In genomic region chr2:101400516-101401315, GRCh38 we compare ENCODE assay signal across 24 cellular contexts. TPM values are rescaled to one million over a fixed set of nuclear protein-coding genes. Genes with fewer than 3 reads are reported as not detected.
A peak's percentile ranks its signal among the peaks of the same experiment; 100 is the strongest.
DNase-seq lines count a peak whose midpoint lies in the region; ATAC-seq and TF ChIP-seq lines count a peak whose summit lies in the region.
"Had no signal": no experiment of that assay in that cellular context is flagged by ENCODE, and none has a peak within 500 bp of the region (broad histone marks: within the 10 kb centered on the region; RNA-seq: fewer than 3 reads in every experiment).

No MANE protein-coding gene starts in this region.

- H3K14ac ChIP-seq in mesenchymal stem cell (ENCODE audit: low read length in 2 of 2) = no peak overlapping the region

- H4K91ac ChIP-seq in mesenchymal stem cell (ENCODE audit: low read length) = peak overlapping the region; percentile 43

- H3K27ac Mint-ChIP-seq in activated B cell treated with CpG ODN at 0.5 μM for 24 hours = peak overlapping the region; percentile 84
- H3K27ac Mint-ChIP-seq: activated naive CD4-positive, alpha-beta T cell treated with anti-CD3 and anti-CD28 coated beads, Interleukin-2, amount 10 ng/mL, durations not matched to agents 7 days and 5 days; activated T-cell treated with anti-CD3 and anti-CD28 coated beads, Interleukin-2, amount 50 U/mL, for 72 hours; immature natural killer cell; progenitor cell of endocrine pancreas had no signal

- peak overlapping the region; percentile 80 to 91 (median 86) for H3K4me2 ChIP-seq in BLaER1 treated with 17β-estradiol and CSF1 and Interleukin-3, amounts not matched to agents 10 nM and 100 nM
- H3K4me2 ChIP-seq in mesenchymal stem cell (ENCODE audit: low read length, poor library complexity, severe bottlenecking) = no peak overlapping the region

- H4K8ac ChIP-seq in mesenchymal stem cell (ENCODE audit: low read length) = no peak overlapping the region

- peak overlapping the region in 9 of 11 experiments; percentile 7 to 72 (median 53); a peak in 16 of 22 replicates for H3K9ac ChIP-seq in BLaER1 treated with 17β-estradiol and CSF1 and Interleukin-3, amounts not matched to agents 10 nM and 100 nM
- H3K9ac ChIP-seq in mesenchymal stem cell (ENCODE audit: low read length) = no peak overlapping the region

- POLR2A ChIA-PET in activated B cell treated with CpG ODN at 0.5 μM for 24 hours (lab: Charles Lee) = interaction anchor here (0.6 to 2.3 kb wide), 4 partner anchors 13 to 319 kb away, joined by 4 to 15 read pairs (median 6); partner anchors contain the start of genes CREG2 and RNF149

- peak; percentile 41 for ATAC-seq in activated B cell treated with CpG ODN at 0.5 μM for 24 hours (ENCODE audit: low read depth)
- ATAC-seq in GM19395 (IDR thresholded peaks at IDR 0.05; ENCODE audit: unreplicated experiment) = no peak
- ATAC-seq in GM18511 (IDR thresholded peaks at IDR 0.05; ENCODE audit: unreplicated experiment) = no peak
- ATAC-seq: activated T-cell treated with anti-CD3 and anti-CD28 coated beads, Interleukin-2, amount 50 U/mL, for 72 hours had no signal

- H3K4me3 ChIP-seq in BLaER1 treated with 17β-estradiol and CSF1 and Interleukin-3, amounts not matched to agents 10 nM and 100 nM = peak overlapping the region in 5 of 10 experiments; percentile 2 to 31 (median 7); a peak in 6 of 20 replicates
- no peak overlapping the region for H3K4me3 ChIP-seq in mesenchymal stem cell (ENCODE audit: insufficient read depth in 1 of 2, low read depth in 1 of 2, low read length in 2 of 2)
- H3K4me3 ChIP-seq: dorsolateral prefrontal cortex, HAP-1, mucosa of descending colon, vagina had no signal

- peaks cover 5% of the 10 kb centered on the region for H3K27me3 Mint-ChIP-seq in activated B cell treated with CpG ODN at 0.5 μM for 24 hours

- no peak overlapping the region for H2AFZ ChIP-seq in mesenchymal stem cell (ENCODE audit: low read depth, low read length)

- intact Hi-C loops in activated B cell treated with CpG ODN at 0.5 μM for 24 hours (cut with micrococcal nuclease) = loop anchor here (2.0 to 5.0 kb wide), 5 partner anchors 94 to 852 kb away; partner anchors contain the start of genes CNOT11 and MAP4K4

- H2BK15ac ChIP-seq in mesenchymal stem cell (ENCODE audit: low read depth, poor library complexity, severe bottlenecking) = no peak overlapping the region

- peaks cover 3% of the 10 kb centered on the region for H3K9me3 Mint-ChIP-seq in activated B cell treated with CpG ODN at 0.5 μM for 24 hours
- H3K9me3 Mint-ChIP-seq: activated naive CD4-positive, alpha-beta T cell treated with anti-CD3 and anti-CD28 coated beads, Interleukin-2, amount 10 ng/mL, durations not matched to agents 7 days and 5 days; activated T-cell treated with anti-CD3 and anti-CD28 coated beads, Interleukin-2, amount 50 U/mL, for 72 hours; immature natural killer cell; neural crest cell had no signal

- H3K4me3 Mint-ChIP-seq in activated B cell treated with CpG ODN at 0.5 μM for 24 hours = peak overlapping the region; percentile 56
- H3K4me3 Mint-ChIP-seq: activated naive CD4-positive, alpha-beta T cell treated with anti-CD3 and anti-CD28 coated beads, Interleukin-2, amount 10 ng/mL, durations not matched to agents 7 days and 5 days; activated T-cell treated with anti-CD3 and anti-CD28 coated beads, Interleukin-2, amount 50 U/mL, for 72 hours; immature natural killer cell; neural crest cell had no signal

- H3K79me1 ChIP-seq in mesenchymal stem cell (replicated peaks; ENCODE audit: low read length, poor library complexity, severe bottlenecking) = no peaks in the 10 kb centered on the region

- H2BK12ac ChIP-seq in mesenchymal stem cell (ENCODE audit: low read length in 2 of 2) = no peak overlapping the region

- no peak overlapping the region for H2BK5ac ChIP-seq in mesenchymal stem cell (ENCODE audit: low read depth, low read length, poor library complexity, severe bottlenecking)

- H3K27ac ChIP-seq in BLaER1 treated with 17β-estradiol and CSF1 and Interleukin-3, amounts not matched to agents 10 nM and 100 nM = peak overlapping the region in 9 of 11 experiments; percentile 46 to 84 (median 71); a peak in 18 of 22 replicates
- H3K27ac ChIP-seq in mesenchymal stem cell (ENCODE audit: low read length, poor library complexity, severe bottlenecking) = no peak overlapping the region
- H3K27ac ChIP-seq: dorsolateral prefrontal cortex, vagina had no signal

- CTCF ChIA-PET in activated B cell treated with CpG ODN at 0.5 μM for 24 hours (lab: Charles Lee) = interaction anchor here (0.7 to 2.3 kb wide), 3 partner anchors 13 to 52 kb away, joined by 3 to 8 read pairs (median 3); partner anchors contain the start of gene CREG2

- H2AK5ac ChIP-seq in mesenchymal stem cell (ENCODE audit: low read length, severe bottlenecking) = peak overlapping the region; percentile 13

- H3K4ac ChIP-seq in mesenchymal stem cell (ENCODE audit: low read depth in 1 of 2, low read length in 2 of 2) = no peak overlapping the region

- H4K20me1 ChIP-seq in BLaER1 treated with 17β-estradiol and CSF1 and Interleukin-3, amounts not matched to agents 10 nM and 100 nM = peaks cover 0 to 13% (median 0%) of the 10 kb centered on the region in 11 experiments; a peak in 3 of 22 replicates

- H3K36me3 ChIP-seq in BLaER1 treated with 17β-estradiol and CSF1 and Interleukin-3, amounts not matched to agents 10 nM and 100 nM = peaks cover 0 to 29% (median 0%) of the 10 kb centered on the region in 11 experiments; a peak in 6 of 22 replicates
- H3K36me3 ChIP-seq in mesenchymal stem cell (ENCODE audit: control insufficient read depth in 1 of 2, insufficient read depth in 2 of 2, low read depth in 1 of 2, low read length in 2 of 2) = peaks cover 0 to 85% of the 10 kb centered on the region in 2 experiments
- H3K36me3 ChIP-seq: HAP-1, vagina had no signal

- no peaks in the 10 kb centered on the region for H3K36me3 Mint-ChIP-seq in activated B cell treated with CpG ODN at 0.5 μM for 24 hours (ENCODE audit: low read depth)
- H3K36me3 Mint-ChIP-seq: activated naive CD4-positive, alpha-beta T cell treated with anti-CD3 and anti-CD28 coated beads, Interleukin-2, amount 10 ng/mL, durations not matched to agents 7 days and 5 days; immature natural killer cell had no signal

- peaks cover 0 to 11% (median 0%) of the 10 kb centered on the region in 11 experiments; a peak in 4 of 22 replicates for H3K27me3 ChIP-seq in BLaER1 treated with 17β-estradiol and CSF1 and Interleukin-3, amounts not matched to agents 10 nM and 100 nM
- H3K27me3 ChIP-seq in mesenchymal stem cell (ENCODE audit: control insufficient read depth in 1 of 2, insufficient read depth in 1 of 2, low read length in 2 of 2) = peaks cover 0 to 10% of the 10 kb centered on the region in 2 experiments
- H3K27me3 ChIP-seq: dorsolateral prefrontal cortex, vagina had no signal

- H3K4me1 Mint-ChIP-seq in activated B cell treated with CpG ODN at 0.5 μM for 24 hours = peaks cover 65% of the 10 kb centered on the region
- H3K4me1 Mint-ChIP-seq: immature natural killer cell had no signal

- peaks cover 44 to 73% (median 64%) of the 10 kb centered on the region in 10 experiments for H3K4me1 ChIP-seq in BLaER1 treated with 17β-estradiol and CSF1 and Interleukin-3, amounts not matched to agents 10 nM and 100 nM
- H3K4me1 ChIP-seq in mesenchymal stem cell (ENCODE audit: control insufficient read depth, insufficient read depth, low read depth, low read length) = peaks cover 7% of the 10 kb centered on the region
- H3K4me1 ChIP-seq: HAP-1, vagina had no signal

- no peak overlapping the region for H2BK120ac ChIP-seq in mesenchymal stem cell (ENCODE audit: low read depth, low read length)

- H3K18ac ChIP-seq in mesenchymal stem cell (ENCODE audit: low read depth in 1 of 2, low read length in 2 of 2) = no peak overlapping the region

- DNase-seq in GF-D8 (lab: John Stamatoyannopoulos, UW) (peak; percentile 8), activated B cell treated with CpG ODN at 0.5 μM for 24 hours (peak; percentile 31), mesenchymal stem cell (peak; percentile 40), 8988T (no peak)
- DNase-seq in activated CD8-positive, alpha-beta memory T cell treated with anti-CD3 and anti-CD28 coated beads, Interleukin-2, amount 50 U/mL, for 48 hours = no peak
- DNase-seq: activated naive CD4-positive, alpha-beta T cell treated with anti-CD3 and anti-CD28 coated beads, Interleukin-2, amount 10 ng/mL, durations not matched to agents 7 days and 5 days; activated T-cell treated with anti-CD3 and anti-CD28 coated beads, Interleukin-2, amount 50 U/mL, for 72 hours; anterior cingulate cortex; dorsolateral prefrontal cortex; immature natural killer cell; mucosa of descending colon; NCI-H1436 treated with DMSO at 0.1 percent for 48 hours; SHP77 had no signal

- no peak for TF ChIP-seq CTCF in activated B cell treated with CpG ODN at 0.5 μM for 24 hours (IDR thresholded peaks at IDR 0.05)

- H3K9me3 ChIP-seq in BLaER1 treated with 17β-estradiol and CSF1 and Interleukin-3, amounts not matched to agents 10 nM and 100 nM (replicated peaks in 1 of 11) = peaks cover 0 to 4% (median 0%) of the 10 kb centered on the region in 11 experiments; a peak in 3 of 22 replicates
- H3K9me3 ChIP-seq in mesenchymal stem cell (ENCODE audit: control insufficient read depth, low read length) = no peaks in the 10 kb centered on the region
- H3K9me3 ChIP-seq: HAP-1, mucosa of descending colon, vagina had no signal

- no peak overlapping the region for H3K23ac ChIP-seq in mesenchymal stem cell (ENCODE audit: low read length in 2 of 2)

- WGBS in mesenchymal stem cell = 75% methylated on average over 18 of the region's 18 CpGs

RNA-seq across cellular contexts. Expression of gene CREG2, which starts 13.4 kb away (rescaled TPM):
- total RNA-seq in activated B cell treated with CpG ODN at 0.5 μM for 24 hours = not detected in 2 replicates
- polyA plus RNA-seq in mesenchymal stem cell (2013, experiment 1 of 2) = not detected
- polyA plus RNA-seq in mesenchymal stem cell (2013, experiment 2 of 2) = not detected
- total RNA-seq: activated CD8-positive, alpha-beta memory T cell treated with anti-CD3 and anti-CD28 coated beads for 36 hours; activated T-cell treated with anti-CD3 and anti-CD28 coated beads, Interleukin-2, amount 50 U/mL, for 72 hours; OCI-LY7 had no signal
- polyA plus RNA-seq: AG04450, immature natural killer cell, liver had no signal

Comparison
In these comparisons a context has a peak if more than half of its experiments do, and no peak if none do; other contexts are left out.
1. DNase-seq: peak in GF-D8 (single experiment), activated B cell treated with CpG ODN at 0.5 μM for 24 hours (single experiment) and mesenchymal stem cell (single experiment); none in 8988T (single experiment) and activated CD8-positive, alpha-beta memory T cell treated with anti-CD3 and anti-CD28 coated beads, Interleukin-2, amount 50 U/mL, for 48 hours (single experiment).